Comparison of ENCODE assay signal across 14 cellular contexts in genomic region chr17:27499451-27500265, GRCh38.
"Had no signal": no experiment of that assay in that cellular context is flagged by ENCODE, and none has a peak within 500 bp of the region (broad histone marks: within the 10 kb centered on the region; RNA-seq: fewer than 3 reads in every experiment).

No MANE protein-coding gene starts in this region.

- DNase-seq: activated CD4-positive, alpha-beta T cell treated with anti-CD3 and anti-CD28 coated beads for 4 hours; activated CD8-positive, alpha-beta T cell treated with anti-CD3 and anti-CD28 coated beads, Interleukin-2, amount 10 ng/mL, durations not matched to agents 7 days and 5 days; activated naive CD4-positive, alpha-beta T cell treated with anti-CD3 and anti-CD28 coated beads for 36 hours; central memory CD4-positive, alpha-beta T cell; dermis blood vessel endothelial cell; foreskin melanocyte; heart right ventricle; naive B cell; sigmoid colon; stimulated activated CD4-positive, alpha-beta T cell treated with anti-CD3 and anti-CD28 coated beads, Interleukin-12 subunit alpha, Interleukin-12 subunit beta, amount 100 ng/mL, for 4 hours; stimulated activated CD4-positive, alpha-beta T cell treated with anti-CD3 and anti-CD28 coated beads, Interleukin-2, amount 100 ng/mL, for 48 hours; T-helper 9 cell; tibial artery; WERI-Rb-1 had no signal

- ATAC-seq: activated CD8-positive, alpha-beta T cell treated with anti-CD3 and anti-CD28 coated beads, Interleukin-2, amount 10 ng/mL, durations not matched to agents 7 days and 5 days had no signal
